8 cellular contexts compared by ENCODE assay signal in genomic region chr14:69354383-69355154, GRCh38. TPM values are rescaled to one million over a fixed set of nuclear protein-coding genes. Genes with fewer than 3 reads are reported as not detected.
DNase-seq lines count a peak whose midpoint lies in the region; ATAC-seq and TF ChIP-seq lines count a peak whose summit lies in the region.

No MANE protein-coding gene starts in this region.

- H3K27ac ChIP-seq in upper lobe of right lung, result no peak overlapping the region

- peak overlapping the region; percentile 96 to 100 (median 100) for H3K27ac Mint-ChIP-seq in IgD-negative memory B cell
- peak overlapping the region; percentile 62 for H3K27ac Mint-ChIP-seq in activated T-cell treated with anti-CD3 and anti-CD28 coated beads, Interleukin-2, amount 50 U/mL, for 72 hours

- no peaks in the 10 kb centered on the region for H3K36me3 ChIP-seq in upper lobe of right lung

- peak; percentile 78 to 79 for DNase-seq in activated T-cell treated with anti-CD3 and anti-CD28 coated beads, Interleukin-2, amount 50 U/mL, for 72 hours
- DNase-seq in myocyte (ENCODE audit: low read depth) (peak; percentile 30), upper lobe of right lung (no peak), NCI-H146 (lab: John Stamatoyannopoulos, UW) (no peak), D341Med (ENCODE audit: low spot score) (no peak)

- no peak for TF ChIP-seq CTCF in upper lobe of right lung (IDR thresholded peaks at IDR 0.05)

- peaks cover 24 to 34% (median 31%) of the 10 kb centered on the region in 3 donors for H3K4me1 Mint-ChIP-seq in IgD-negative memory B cell
- peaks cover 37% of the 10 kb centered on the region for H3K4me1 Mint-ChIP-seq in activated T-cell treated with anti-CD3 and anti-CD28 coated beads, Interleukin-2, amount 50 U/mL, for 72 hours (ENCODE audit: low read depth)

- H3K4me3 ChIP-seq in GM08714 (ENCODE audit: low read length), result peak overlapping the region; percentile 42; the same call in 1 of the 2 replicates
- no peak overlapping the region for H3K4me3 ChIP-seq in upper lobe of right lung

- intact Hi-C loops in upper lobe of right lung (cut with DNase I), result loop anchor here (10.0 kb wide), 1 partner anchor 110 kb away; no protein-coding TSS in a partner anchor

- ATAC-seq in GM21447 (IDR thresholded peaks at IDR 0.05; ENCODE audit: unreplicated experiment), result peak; percentile 92
- peak; percentile 75 to 85 for ATAC-seq in activated T-cell treated with anti-CD3 and anti-CD28 coated beads, Interleukin-2, amount 50 U/mL, for 72 hours (replicated peaks in 1 of 2)
- ATAC-seq in upper lobe of right lung, result peak; percentile 47

- H3K27me3 ChIP-seq in upper lobe of right lung, result no peaks in the 10 kb centered on the region

- no peaks in the 10 kb centered on the region for H3K4me1 ChIP-seq in upper lobe of right lung

- H3K36me3 Mint-ChIP-seq in IgD-negative memory B cell, result peaks cover 1% of the 10 kb centered on the region
- no peaks in the 10 kb centered on the region for H3K36me3 Mint-ChIP-seq in activated T-cell treated with anti-CD3 and anti-CD28 coated beads, Interleukin-2, amount 50 U/mL, for 72 hours (ENCODE audit: insufficient read depth in 2 of 2)

- no peaks in the 10 kb centered on the region for H3K9me3 ChIP-seq in upper lobe of right lung

- peak overlapping the region; percentile 73 to 93 (median 84) for H3K4me3 Mint-ChIP-seq in IgD-negative memory B cell
- H3K4me3 Mint-ChIP-seq in activated T-cell treated with anti-CD3 and anti-CD28 coated beads, Interleukin-2, amount 50 U/mL, for 72 hours, result peak overlapping the region; percentile 76 to 78

- H3K27me3 Mint-ChIP-seq in IgD-negative memory B cell, result peaks cover 3% of the 10 kb centered on the region
- H3K27me3 Mint-ChIP-seq in activated T-cell treated with anti-CD3 and anti-CD28 coated beads, Interleukin-2, amount 50 U/mL, for 72 hours (ENCODE audit: low read depth), result no peaks in the 10 kb centered on the region

- H3K9me3 Mint-ChIP-seq in IgD-negative memory B cell, result no peaks in the 10 kb centered on the region
- H3K9me3 Mint-ChIP-seq in activated T-cell treated with anti-CD3 and anti-CD28 coated beads, Interleukin-2, amount 50 U/mL, for 72 hours, result no peaks in the 10 kb centered on the region

RNA-seq across cellular contexts. Expression of gene ERH, which starts 43.5 kb away (rescaled TPM):
- polyA plus RNA-seq in IgD-negative memory B cell, result 72.1 TPM
- total RNA-seq in activated T-cell treated with anti-CD3 and anti-CD28 coated beads, Interleukin-2, amount 50 U/mL, for 72 hours, result 100 to 1,000 TPM; 215 to 231 TPM
- total RNA-seq in myocyte (70.3 and 71.8 TPM in 2 replicates), upper lobe of right lung (114 TPM)
- polyA plus RNA-seq in myocyte (2012), result 179 TPM

RNA-seq across cellular contexts. Expression of gene SLC39A9, which starts 43.9 kb away (rescaled TPM):
- 14.7 TPM for polyA plus RNA-seq in IgD-negative memory B cell
- 10 to 100 TPM; 85.8 to 93.3 TPM for total RNA-seq in activated T-cell treated with anti-CD3 and anti-CD28 coated beads, Interleukin-2, amount 50 U/mL, for 72 hours
- total RNA-seq in myocyte (52.8 and 60.2 TPM in 2 replicates), upper lobe of right lung (55.6 TPM)
- polyA plus RNA-seq in myocyte (2012), result 51.0 TPM

Comparison
In these comparisons a context has a peak if more than half of its experiments do, and no peak if none do; other contexts are left out.
1. DNase-seq: peak in activated T-cell treated with anti-CD3 and anti-CD28 coated beads, Interleukin-2, amount 50 U/mL, for 72 hours (2 of 2) and myocyte (single experiment); none in upper lobe of right lung (single experiment), NCI-H146 (single experiment) and D341Med (single experiment).
2. Peak in every context shown above with its lines, with median percentiles within 50 percentile points of each other: ATAC-seq.